ENCODE assay signal across 8 cellular contexts in genomic region chr1:247210062-247210385, GRCh38. TPM values are rescaled to one million over a fixed set of nuclear protein-coding genes. Genes with fewer than 3 reads are reported as not detected.
DNase-seq lines count a peak whose midpoint lies in the region; ATAC-seq and TF ChIP-seq lines count a peak whose summit lies in the region.

No MANE protein-coding gene starts in this region.

- H3K27me3 Mint-ChIP-seq in activated T-helper 17 cell treated with anti-CD3 and anti-CD28 coated beads, Interleukin-2, amount 50 U/mL, for 72 hours, result no peaks in the 10 kb centered on the region

- H3K4me1 Mint-ChIP-seq in activated T-helper 17 cell treated with anti-CD3 and anti-CD28 coated beads, Interleukin-2, amount 50 U/mL, for 72 hours, result peaks cover 30% of the 10 kb centered on the region

- peaks cover 48% of the 10 kb centered on the region for H3K36me3 Mint-ChIP-seq in activated T-helper 17 cell treated with anti-CD3 and anti-CD28 coated beads, Interleukin-2, amount 50 U/mL, for 72 hours (ENCODE audit: low read depth)

- no peaks in the 10 kb centered on the region for H3K9me3 Mint-ChIP-seq in activated T-helper 17 cell treated with anti-CD3 and anti-CD28 coated beads, Interleukin-2, amount 50 U/mL, for 72 hours

- no peaks in the 10 kb centered on the region for H3K27me3 ChIP-seq in suprapubic skin

- no peaks in the 10 kb centered on the region for H3K9me3 ChIP-seq in suprapubic skin

- peak; percentile 4 for ATAC-seq in HG03095 (IDR thresholded peaks at IDR 0.05; ENCODE audit: unreplicated experiment)
- ATAC-seq in activated T-helper 17 cell treated with anti-CD3 and anti-CD28 coated beads, Interleukin-2, amount 50 U/mL, for 72 hours (replicated peaks), result peak; percentile 3
- no peak for ATAC-seq in HG03565 (IDR thresholded peaks at IDR 0.05; ENCODE audit: unreplicated experiment)
- ATAC-seq in GM21515 (IDR thresholded peaks at IDR 0.05; ENCODE audit: unreplicated experiment), result no peak

- TF ChIP-seq POLR2A in suprapubic skin (IDR thresholded peaks at IDR 0.05), result no peak

- H3K27ac ChIP-seq in suprapubic skin, result peak overlapping the region; percentile 88

- H3K4me1 ChIP-seq in suprapubic skin, result peaks cover 20% of the 10 kb centered on the region

- peak overlapping the region; percentile 91 for H3K27ac Mint-ChIP-seq in activated T-helper 17 cell treated with anti-CD3 and anti-CD28 coated beads, Interleukin-2, amount 50 U/mL, for 72 hours

- 3% methylated on average over 5 of the region's 5 CpGs for WGBS in suprapubic skin

- TF ChIP-seq EP300 in suprapubic skin (IDR thresholded peaks at IDR 0.05), result no peak

- no peak for TF ChIP-seq CTCF in suprapubic skin (IDR thresholded peaks at IDR 0.05)

- H3K4me3 Mint-ChIP-seq in activated T-helper 17 cell treated with anti-CD3 and anti-CD28 coated beads, Interleukin-2, amount 50 U/mL, for 72 hours, result peak overlapping the region; percentile 92

- H3K36me3 ChIP-seq in suprapubic skin, result peaks cover 6% of the 10 kb centered on the region

- peak overlapping the region; percentile 87 for H3K4me3 ChIP-seq in suprapubic skin

- peak; percentile 69 for DNase-seq in SIG-M5 treated with dmso at 0.1 percent for 504 hours (lab: John Stamatoyannopoulos, UW; ENCODE audit: unreplicated experiment)
- DNase-seq in SIG-M5 (lab: John Stamatoyannopoulos, UW), result no peak
- DNase-seq in inferior parietal cortex (ENCODE audit: extremely low spot score), result peak; percentile 33
- DNase-seq in suprapubic skin (ENCODE audit: low spot score in 2 of 2), result no peak

RNA-seq across cellular contexts. Expression of gene ZNF124, which starts 38.2 kb away (rescaled TPM):
- total RNA-seq in activated T-helper 17 cell treated with anti-CD3 and anti-CD28 coated beads, Interleukin-2, amount 50 U/mL, for 72 hours, result 10 to 100 TPM; 11.6 to 14.4 TPM
- total RNA-seq in suprapubic skin, result 10 to 100 TPM; 12.6 to 15.1 (median 14.4) TPM

RNA-seq across cellular contexts. Expression of gene VN1R5, which starts 45.8 kb away (rescaled TPM):
- total RNA-seq in activated T-helper 17 cell treated with anti-CD3 and anti-CD28 coated beads, Interleukin-2, amount 50 U/mL, for 72 hours, result not detected
- not detected for total RNA-seq in suprapubic skin

Comparison
In these comparisons a context has a peak if more than half of its experiments do, and no peak if none do; other contexts are left out.
1. DNase-seq: peak in SIG-M5 treated with dmso at 0.1 percent for 504 hours (single experiment) and inferior parietal cortex (single experiment); none in SIG-M5 (single experiment) and suprapubic skin (0 of 2).
2. ATAC-seq: peak in HG03095 (single experiment) and activated T-helper 17 cell treated with anti-CD3 and anti-CD28 coated beads, Interleukin-2, amount 50 U/mL, for 72 hours (single experiment); none in HG03565 (single experiment) and GM21515 (single experiment).